ENCODE assay signal across 8 cellular contexts in the genomic region with DNA sequence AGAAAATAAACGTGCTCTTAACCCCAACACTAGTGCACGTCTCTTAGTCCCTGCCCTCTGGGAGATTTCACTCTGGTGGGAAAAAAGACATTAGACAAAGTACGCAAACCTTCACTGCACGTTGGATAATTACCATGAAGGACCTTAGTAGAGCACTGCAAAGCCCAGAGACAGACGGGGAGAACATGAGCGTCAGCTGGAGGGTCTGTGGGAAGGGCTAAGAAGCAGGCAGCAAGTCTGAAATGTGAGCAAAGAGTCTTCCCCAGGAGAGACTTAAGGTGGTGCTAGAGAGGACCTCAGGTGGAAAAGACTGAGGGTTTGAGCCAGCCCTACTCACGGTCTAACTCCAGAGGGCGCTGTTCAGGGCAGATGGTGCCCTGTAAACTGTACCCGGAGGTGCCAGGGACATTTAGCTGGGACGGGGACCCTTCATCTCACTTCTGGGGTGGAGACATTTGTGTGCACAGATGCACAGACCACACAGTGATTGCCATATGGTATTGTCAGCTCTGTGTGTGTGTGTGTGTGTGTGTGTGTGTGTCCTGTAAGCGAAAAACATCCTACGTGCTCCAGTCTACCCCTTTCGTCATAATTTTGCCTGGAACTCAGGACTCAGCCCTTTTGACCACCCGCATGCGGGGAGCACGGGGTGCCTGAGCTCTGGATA. TPM values are rescaled to one million over a fixed set of nuclear protein-coding genes. Genes with fewer than 3 reads are reported as not detected.
A peak's percentile ranks its signal among the peaks of the same experiment; 100 is the strongest.
DNase-seq lines count a peak whose midpoint lies in the region; ATAC-seq and TF ChIP-seq lines count a peak whose summit lies in the region.

No MANE protein-coding gene starts in this region.

- H3K4me2 ChIP-seq in HCT116 (ENCODE audit: low read length): peak overlapping the region; percentile 51; the same call in 1 of the 2 replicates

- H3K36me3 ChIP-seq in HCT116 (ENCODE audit: control insufficient read depth in 1 of 2, insufficient read depth in 2 of 2, low read length in 2 of 2): no peaks in the 10 kb centered on the region
- no peaks in the 10 kb centered on the region for H3K36me3 ChIP-seq in gastrocnemius medialis

- no peaks in the 10 kb centered on the region for H3K79me2 ChIP-seq in HCT116 (ENCODE audit: insufficient read depth, low read length)

- no TSS peak for BruUV-seq in HCT116 (replicated peaks; lab: Mats Ljungman, UMichigan)

- H3K9me2 ChIP-seq in HCT116 (ENCODE audit: insufficient read depth): no peaks in the 10 kb centered on the region

- TF ChIP-seq CTCF in HCT116 (IDR thresholded peaks at IDR 0.05 in 2 of 3, conservative IDR thresholded peaks at IDR 0.05 in 1 of 3; ENCODE audit: borderline replicate concordance in 1 of 3, insufficient read depth in 1 of 3, low read depth in 2 of 3, low read length in 2 of 3) (peak; percentile 98 to 99 (median 99)), fibroblast of pulmonary artery (IDR thresholded peaks at IDR 0.05; ENCODE audit: low read length, missing control alignments) (peak; percentile 80), gastrocnemius medialis (IDR thresholded peaks at IDR 0.05 in 4 of 5, conservative IDR thresholded peaks at IDR 0.05 in 1 of 5) (peak; percentile 41 to 70 (median 49))

- ATAC-seq in HCT116 (peak; percentile 83), gastrocnemius medialis (peak; percentile 41 to 72), HG02970 (IDR thresholded peaks at IDR 0.05; ENCODE audit: low FRiP score, unreplicated experiment) (no peak)

- no peaks in the 10 kb centered on the region for H3K9me3 ChIP-seq in HCT116 (ENCODE audit: control insufficient read depth in 1 of 2, insufficient read depth in 1 of 2, low read depth in 1 of 2, low read length in 2 of 2)
- no peaks in the 10 kb centered on the region for H3K9me3 ChIP-seq in gastrocnemius medialis

- CTCF ChIA-PET in HCT116 (lab: Charles Lee): interaction anchor here (0.6 to 6.8 kb wide), 21 partner anchors 8 to 312 kb away, joined by 3 to 60 read pairs (median 6); partner anchors contain the start of gene RPL19

- in situ Hi-C loops in gastrocnemius medialis (cut with MboI; ENCODE audit: low sequenced_read_pairs in 4 of 4): loop anchor here in 1 of 4 donors (10.0 kb wide), 1 partner anchor 71 kb away; the partner anchor contains the start of gene ARL5C

- H3K4me3 ChIP-seq in HCT116 (replicated peaks in 1 of 2; ENCODE audit: low read depth in 1 of 2, low read length in 2 of 2): no peak overlapping the region; a peak in 1 of 4 replicates
- H3K4me3 ChIP-seq in fibroblast of pulmonary artery (replicated peaks; ENCODE audit: low read depth, low read length): no peak overlapping the region
- H3K4me3 ChIP-seq in gastrocnemius medialis: no peak overlapping the region

- peaks cover 18 to 52% of the 10 kb centered on the region in 2 experiments for H3K4me1 ChIP-seq in HCT116 (ENCODE audit: control insufficient read depth in 1 of 2, insufficient read depth in 2 of 2, low read length in 2 of 2)
- peaks cover 7 to 14% of the 10 kb centered on the region in 2 donors for H3K4me1 ChIP-seq in gastrocnemius medialis

- TF ChIP-seq POLR2A in HCT116 (IDR thresholded peaks at IDR 0.05; ENCODE audit: borderline replicate concordance, extremely low read depth, insufficient read depth, insufficient read length) (no peak), gastrocnemius medialis (IDR thresholded peaks at IDR 0.05) (no peak)

- POLR2A ChIA-PET in HCT116 (lab: Charles Lee): interaction anchor here (0.7 to 1.6 kb wide), 3 partner anchors 29 to 117 kb away, joined by 3 to 5 read pairs (median 5); partner anchors contain the start of gene RPL19

- H3K27ac ChIP-seq in HCT116 (ENCODE audit: low read depth, low read length): no peak overlapping the region
- H3K27ac ChIP-seq in gastrocnemius medialis: no peak overlapping the region

- H3K9ac ChIP-seq in HCT116 (ENCODE audit: low read length): no peak overlapping the region

- RAD21 ChIA-PET in HCT116 (lab: Charles Lee; ENCODE audit: low non-redundant PET in 1 of 2, low total read pairs in 2 of 2, uncharacterized antibody in 2 of 2, unreplicated experiment in 2 of 2): interaction anchor here (0.7 to 1.5 kb wide), 2 partner anchors 36 to 43 kb away, joined by 4 to 5 read pairs; partner anchors contain the start of gene RPL19 (in 1 of the 2)

- peak; percentile 88 for DNase-seq in D341Med (ENCODE audit: low spot score)
- DNase-seq in HCT116 (ENCODE audit: low read depth, low spot score): peak; percentile 87
- peak; percentile 59 for DNase-seq in NCI-H460 (ENCODE audit: extremely low read depth, low read depth)
- peak; percentile 50 to 64 for DNase-seq in activated CD4-positive, alpha-beta T cell treated with anti-CD3 and anti-CD28 coated beads, Interleukin-2, amount 50 U/mL, for 48 hours
- DNase-seq in fibroblast of pulmonary artery (ENCODE audit: low read depth): peak; percentile 72
- DNase-seq in gastrocnemius medialis: no peak
- DNase-seq in globus pallidus (ENCODE audit: low spot score): no peak

- peak; percentile 41; the same call in 1 of the 2 replicates for TF ChIP-seq RAD21 in HCT116 (IDR thresholded peaks at IDR 0.05; ENCODE audit: low read depth)

- H4K20me1 ChIP-seq in HCT116 (ENCODE audit: insufficient read depth): no peaks in the 10 kb centered on the region

- no peaks in the 10 kb centered on the region for H3K27me3 ChIP-seq in HCT116 (ENCODE audit: insufficient read depth, low read length)
- peaks cover 0 to 2% (median 0%) of the 10 kb centered on the region in 3 donors for H3K27me3 ChIP-seq in gastrocnemius medialis

- H2AFZ ChIP-seq in HCT116 (ENCODE audit: low read depth, low read length, poor library complexity, severe bottlenecking): peak overlapping the region; percentile 86

- intact Hi-C loops in HCT116 (cut with micrococcal nuclease) (loop anchor here (5.0 kb wide), 1 partner anchor 258 kb away; no protein-coding TSS in a partner anchor), gastrocnemius medialis (cut with DNase I; ENCODE audit: low total_unique reads) (no loop called here)

TF ChIP-seq in HCT116, 20 proteins besides CTCF, POLR2A, EP300 and RAD21:
- no peak for TF ChIP-seq EZH2phosphoT487 (IDR thresholded peaks at IDR 0.05; ENCODE audit: borderline replicate concordance)
- TF ChIP-seq CBX3 (IDR thresholded peaks at IDR 0.05; ENCODE audit: low read depth): peak; percentile 42; the same call in 1 of the 2 replicates

RNA-seq across cellular contexts. Expression of gene STAC2, which starts 9.9 kb away (rescaled TPM):
- not detected for total RNA-seq in HCT116 (2021; ENCODE audit: unreplicated experiment)
- polyA plus RNA-seq in HCT116 (2012): 0.02 TPM in 1 of 2 replicates, not detected in the other
- total RNA-seq in NCI-H460 (2014; rRNA removed; shearing (Covaris generic)): not detected in 2 replicates
- polyA plus RNA-seq in NCI-H460 (2014; cell fraction: nucleus; rRNA removed): 0.10 TPM in 1 of 2 replicates, not detected in the other
- total RNA-seq in gastrocnemius medialis: not detected

RNA-seq across cellular contexts. Expression of gene RPL19, which starts 35.6 kb away (rescaled TPM):
- 2,276 TPM for total RNA-seq in HCT116 (2021; ENCODE audit: unreplicated experiment)
- 3,114 and 3,168 TPM in 2 replicates for polyA plus RNA-seq in HCT116 (2012)
- total RNA-seq in NCI-H460 (2014; rRNA removed; shearing (Covaris generic)): 4,756 and 4,857 TPM in 2 replicates
- 2,493 and 2,828 TPM in 2 replicates for polyA plus RNA-seq in NCI-H460 (2014; cell fraction: nucleus; rRNA removed)
- total RNA-seq in gastrocnemius medialis: 1,000 to 10,000 TPM; 1,960 to 2,584 (median 2,358) TPM

RNA-seq across cellular contexts. Expression of gene CACNB1, which starts 38.2 kb away (rescaled TPM):
- total RNA-seq in HCT116 (2021; ENCODE audit: unreplicated experiment) (13.0 TPM), gastrocnemius medialis (100 to 1,000 TPM; 236 to 432 (median 340) TPM)
- 5.4 and 6.5 TPM in 2 replicates for polyA plus RNA-seq in HCT116 (2012)
- 3.4 and 3.6 TPM in 2 replicates for total RNA-seq in NCI-H460 (2014; rRNA removed; shearing (Covaris generic))
- 6.7 and 13.1 TPM in 2 replicates for polyA plus RNA-seq in NCI-H460 (2014; cell fraction: nucleus; rRNA removed)

Comparison
In these comparisons a context has a peak if more than half of its experiments do, and no peak if none do; other contexts are left out.
1. DNase-seq: peak in D341Med (single experiment), HCT116 (single experiment), NCI-H460 (single experiment), activated CD4-positive, alpha-beta T cell treated with anti-CD3 and anti-CD28 coated beads, Interleukin-2, amount 50 U/mL, for 48 hours (2 of 2) and fibroblast of pulmonary artery (single experiment); none in gastrocnemius medialis (0 of 2) and globus pallidus (single experiment).
2. CTCF ChIP-seq: peak in every context shown above with its lines; median percentile 99 in HCT116; 80 in fibroblast of pulmonary artery; 49 in gastrocnemius medialis.
3. RNA of gene CACNB1, which starts 38.2 kb away (total RNA-seq): 236 to 432 TPM in gastrocnemius medialis; 13.0 TPM in HCT116 (single experiment) and 3.4 to 3.6 TPM in NCI-H460; every median in the first group is over 10 times any median in the second.